ENCODE assay signal across 20 cellular contexts in the genomic region with DNA sequence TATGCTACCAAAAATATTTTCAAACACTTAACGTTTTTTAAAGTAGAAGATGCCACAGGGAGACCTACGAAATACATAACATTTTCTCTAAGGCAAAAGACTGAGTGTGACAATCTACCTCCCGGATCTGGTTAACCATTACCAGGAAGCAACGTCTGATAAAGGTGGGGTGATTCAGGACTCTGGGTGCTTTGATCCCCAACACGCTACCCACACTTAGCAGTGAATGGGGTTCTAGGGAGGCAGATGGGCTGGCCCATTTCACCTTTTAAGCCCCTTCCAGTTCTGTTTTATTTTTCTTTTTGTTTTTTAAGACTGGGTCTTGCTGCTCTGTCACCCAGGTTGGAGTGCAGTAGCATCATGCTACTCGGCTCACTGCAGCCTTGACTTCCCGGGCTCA. TPM values are rescaled to one million over a fixed set of nuclear protein-coding genes. Genes with fewer than 3 reads are reported as not detected.
DNase-seq lines count a peak whose midpoint lies in the region; ATAC-seq and TF ChIP-seq lines count a peak whose summit lies in the region.
"Had no signal": no experiment of that assay in that cellular context is flagged by ENCODE, and none has a peak within 500 bp of the region (broad histone marks: within the 10 kb centered on the region; RNA-seq: fewer than 3 reads in every experiment).

No MANE protein-coding gene starts in this region.

- POLR2A ChIA-PET in activated CD8-positive, alpha-beta T cell treated with anti-CD3 and anti-CD28 coated beads, Interleukin-2, amount 10 ng/mL, durations not matched to agents 7 days and 5 days (lab: Charles Lee), result no interaction called here
- POLR2A ChIA-PET in activated CD8-positive, alpha-beta T cell treated with anti-CD3 and anti-CD28 coated beads for 36 hours (lab: Charles Lee), result no interaction called here

- no peak overlapping the region for H4K8ac ChIP-seq in mesenchymal stem cell (ENCODE audit: low read length)

- CTCF ChIA-PET in activated CD8-positive, alpha-beta T cell treated with anti-CD3 and anti-CD28 coated beads, Interleukin-2, amount 10 ng/mL, durations not matched to agents 7 days and 5 days (lab: Charles Lee), result no interaction called here
- CTCF ChIA-PET in activated CD8-positive, alpha-beta T cell treated with anti-CD3 and anti-CD28 coated beads for 36 hours (lab: Charles Lee), result interaction anchor here (1.1 kb wide), 1 partner anchor 10 kb away, joined by 3 read pairs; no protein-coding TSS in a partner anchor

- no peak overlapping the region for H3K4me2 ChIP-seq in mesenchymal stem cell (ENCODE audit: low read length, poor library complexity, severe bottlenecking)

- peaks cover 9% of the 10 kb centered on the region for H3K4me1 ChIP-seq in mesenchymal stem cell (ENCODE audit: control insufficient read depth, insufficient read depth, low read depth, low read length)
- H3K4me1 ChIP-seq: BE2C, SJCRH30 had no signal

- no peak overlapping the region for H3K9ac ChIP-seq in mesenchymal stem cell (ENCODE audit: low read length)

- no peaks in the 10 kb centered on the region for H3K27me3 Mint-ChIP-seq in activated CD8-positive, alpha-beta T cell treated with anti-CD3 and anti-CD28 coated beads, Interleukin-2, amount 10 ng/mL, durations not matched to agents 7 days and 5 days (ENCODE audit: low read depth)
- H3K27me3 Mint-ChIP-seq in activated CD8-positive, alpha-beta T cell treated with anti-CD3 and anti-CD28 coated beads for 36 hours, result no peaks in the 10 kb centered on the region
- no peaks in the 10 kb centered on the region for H3K27me3 Mint-ChIP-seq in T-helper 17 cell

- H2BK15ac ChIP-seq in mesenchymal stem cell (ENCODE audit: low read depth, poor library complexity, severe bottlenecking), result no peak overlapping the region

- H3K36me3 ChIP-seq in mesenchymal stem cell (ENCODE audit: control insufficient read depth in 1 of 2, insufficient read depth in 2 of 2, low read depth in 1 of 2, low read length in 2 of 2), result no peaks in the 10 kb centered on the region
- H3K36me3 ChIP-seq: BE2C, SJCRH30 had no signal

- no peaks in the 10 kb centered on the region for H3K79me1 ChIP-seq in mesenchymal stem cell (replicated peaks; ENCODE audit: low read length, poor library complexity, severe bottlenecking)

- TF ChIP-seq CTCF in activated CD8-positive, alpha-beta T cell treated with anti-CD3 and anti-CD28 coated beads for 36 hours (IDR thresholded peaks at IDR 0.05), result no peak

- H3K4me3 ChIP-seq in mesenchymal stem cell (ENCODE audit: insufficient read depth in 1 of 2, low read depth in 1 of 2, low read length in 2 of 2), result no peak overlapping the region
- H3K4me3 ChIP-seq: SJCRH30 had no signal

- WGBS in mesenchymal stem cell, result 99% methylated on average over 7 of the region's 7 CpGs

- DNase-seq in activated CD8-positive, alpha-beta T cell treated with anti-CD3 and anti-CD28 coated beads, Interleukin-2, amount 10 ng/mL, durations not matched to agents 7 days and 5 days, result no peak
- DNase-seq in activated CD8-positive, alpha-beta T cell treated with anti-CD3 and anti-CD28 coated beads for 36 hours, result no peak
- DNase-seq in HT-29 (ENCODE audit: low spot score) (peak; percentile 26), T-helper 17 cell (no peak), mesenchymal stem cell (no peak), HUDEP-2 (lab: John Stamatoyannopoulos, UW; ENCODE audit: unreplicated experiment in 76 of 76) (no peak)
- DNase-seq: BE2C; DMS53; H9; NCI-H1694; NCI-H2081; NCI-H2171; NCI-H345; NCI-H524; NCI-H774; NK-92 treated with Interleukin-12 subunit alpha and Interleukin-12 subunit beta, amount 100 ng/mL, for 24 hours; SJCRH30 had no signal

- peak; percentile 65 for ATAC-seq in activated CD8-positive, alpha-beta T cell treated with anti-CD3 and anti-CD28 coated beads, Interleukin-2, amount 10 ng/mL, durations not matched to agents 7 days and 5 days
- no peak for ATAC-seq in activated CD8-positive, alpha-beta T cell treated with anti-CD3 and anti-CD28 coated beads for 36 hours
- ATAC-seq in T-helper 17 cell, result peak; percentile 49
- no peak for ATAC-seq in GM18873 (IDR thresholded peaks at IDR 0.05; ENCODE audit: low FRiP score, unreplicated experiment)
- no peak for ATAC-seq in GM21619 (IDR thresholded peaks at IDR 0.05; ENCODE audit: unreplicated experiment)

- intact Hi-C loops in activated CD8-positive, alpha-beta T cell treated with anti-CD3 and anti-CD28 coated beads for 36 hours (cut with micrococcal nuclease), result no loop called here

- H2AK5ac ChIP-seq in mesenchymal stem cell (ENCODE audit: low read length, severe bottlenecking), result peak overlapping the region; percentile 20

- H3K4me3 Mint-ChIP-seq in activated CD8-positive, alpha-beta T cell treated with anti-CD3 and anti-CD28 coated beads, Interleukin-2, amount 10 ng/mL, durations not matched to agents 7 days and 5 days, result no peak overlapping the region
- H3K4me3 Mint-ChIP-seq in activated CD8-positive, alpha-beta T cell treated with anti-CD3 and anti-CD28 coated beads for 36 hours, result no peak overlapping the region
- no peak overlapping the region for H3K4me3 Mint-ChIP-seq in T-helper 17 cell
- H3K4me3 Mint-ChIP-seq: H9, IgD-negative memory B cell had no signal

- H3K36me3 Mint-ChIP-seq in activated CD8-positive, alpha-beta T cell treated with anti-CD3 and anti-CD28 coated beads, Interleukin-2, amount 10 ng/mL, durations not matched to agents 7 days and 5 days (ENCODE audit: low read depth), result peaks cover 58% of the 10 kb centered on the region
- peaks cover 17% of the 10 kb centered on the region for H3K36me3 Mint-ChIP-seq in activated CD8-positive, alpha-beta T cell treated with anti-CD3 and anti-CD28 coated beads for 36 hours (ENCODE audit: low read depth)
- H3K36me3 Mint-ChIP-seq in T-helper 17 cell (ENCODE audit: low read depth), result peaks cover 4% of the 10 kb centered on the region

- no peak overlapping the region for H2AFZ ChIP-seq in mesenchymal stem cell (ENCODE audit: low read depth, low read length)

- H3K18ac ChIP-seq in mesenchymal stem cell (ENCODE audit: low read depth in 1 of 2, low read length in 2 of 2), result peak overlapping the region in 1 of 2 experiments; percentile 18

- no peak overlapping the region for H4K91ac ChIP-seq in mesenchymal stem cell (ENCODE audit: low read length)

- peak overlapping the region in 1 of 2 experiments; percentile 34 for H3K4ac ChIP-seq in mesenchymal stem cell (ENCODE audit: low read depth in 1 of 2, low read length in 2 of 2)

- no peak overlapping the region for H3K14ac ChIP-seq in mesenchymal stem cell (ENCODE audit: low read length in 2 of 2)

- H3K4me1 Mint-ChIP-seq in activated CD8-positive, alpha-beta T cell treated with anti-CD3 and anti-CD28 coated beads, Interleukin-2, amount 10 ng/mL, durations not matched to agents 7 days and 5 days (ENCODE audit: low read depth), result peaks cover 33% of the 10 kb centered on the region
- H3K4me1 Mint-ChIP-seq in activated CD8-positive, alpha-beta T cell treated with anti-CD3 and anti-CD28 coated beads for 36 hours (ENCODE audit: low read depth), result peaks cover 15% of the 10 kb centered on the region
- peaks cover 14% of the 10 kb centered on the region for H3K4me1 Mint-ChIP-seq in T-helper 17 cell
- H3K4me1 Mint-ChIP-seq: IgD-negative memory B cell had no signal

- H3K9me3 Mint-ChIP-seq in activated CD8-positive, alpha-beta T cell treated with anti-CD3 and anti-CD28 coated beads, Interleukin-2, amount 10 ng/mL, durations not matched to agents 7 days and 5 days (ENCODE audit: insufficient read depth), result no peaks in the 10 kb centered on the region
- no peaks in the 10 kb centered on the region for H3K9me3 Mint-ChIP-seq in activated CD8-positive, alpha-beta T cell treated with anti-CD3 and anti-CD28 coated beads for 36 hours
- H3K9me3 Mint-ChIP-seq: IgD-negative memory B cell had no signal

- no peak overlapping the region for H2BK120ac ChIP-seq in mesenchymal stem cell (ENCODE audit: low read depth, low read length)

- no peak overlapping the region for H3K27ac ChIP-seq in mesenchymal stem cell (ENCODE audit: low read length, poor library complexity, severe bottlenecking)
- H3K27ac ChIP-seq: SJCRH30 had no signal

- H2BK12ac ChIP-seq in mesenchymal stem cell (ENCODE audit: low read length in 2 of 2), result peak overlapping the region; percentile 73 to 75

- H3K27ac Mint-ChIP-seq in activated CD8-positive, alpha-beta T cell treated with anti-CD3 and anti-CD28 coated beads, Interleukin-2, amount 10 ng/mL, durations not matched to agents 7 days and 5 days, result peak overlapping the region; percentile 46
- no peak overlapping the region for H3K27ac Mint-ChIP-seq in activated CD8-positive, alpha-beta T cell treated with anti-CD3 and anti-CD28 coated beads for 36 hours
- H3K27ac Mint-ChIP-seq in T-helper 17 cell, result no peak overlapping the region
- H3K27ac Mint-ChIP-seq: H9, IgD-negative memory B cell had no signal

- no peaks in the 10 kb centered on the region for H3K9me3 ChIP-seq in T-helper 17 cell (ENCODE audit: control insufficient read depth, low read length, poor library complexity, severe bottlenecking)
- H3K9me3 ChIP-seq in mesenchymal stem cell (ENCODE audit: control insufficient read depth, low read length), result no peaks in the 10 kb centered on the region
- H3K9me3 ChIP-seq: BE2C, SJCRH30 had no signal

- no peak overlapping the region for H3K23ac ChIP-seq in mesenchymal stem cell (ENCODE audit: low read length in 2 of 2)

- no peaks in the 10 kb centered on the region for H3K27me3 ChIP-seq in mesenchymal stem cell (ENCODE audit: control insufficient read depth in 1 of 2, insufficient read depth in 1 of 2, low read length in 2 of 2)
- H3K27me3 ChIP-seq: BE2C, SJCRH30 had no signal

- H2BK5ac ChIP-seq in mesenchymal stem cell (ENCODE audit: low read depth, low read length, poor library complexity, severe bottlenecking), result no peak overlapping the region

RNA-seq across cellular contexts. Expression of a gene that starts 39.5 kb away (rescaled TPM):
- 10 to 100 TPM; 56.5 to 59.4 TPM for total RNA-seq in activated CD8-positive, alpha-beta T cell treated with anti-CD3 and anti-CD28 coated beads, Interleukin-2, amount 10 ng/mL, durations not matched to agents 7 days and 5 days
- total RNA-seq in activated CD8-positive, alpha-beta T cell treated with anti-CD3 and anti-CD28 coated beads for 36 hours, result 10 to 100 TPM; 29.3 to 30.4 TPM
- total RNA-seq in HT-29 (2014; rRNA removed; shearing (Covaris generic)), result 0.21 and 0.28 TPM in 2 replicates
- 10 to 100 TPM; 41.4 to 63.7 TPM for total RNA-seq in T-helper 17 cell
- 5.5 TPM for polyA plus RNA-seq in mesenchymal stem cell (2013, experiment 1 of 2)
- polyA plus RNA-seq in mesenchymal stem cell (2013, experiment 2 of 2), result 6.2 TPM

Comparison
In these comparisons a context has a peak if more than half of its experiments do, and no peak if none do; other contexts are left out.
1. ATAC-seq: peak in activated CD8-positive, alpha-beta T cell treated with anti-CD3 and anti-CD28 coated beads, Interleukin-2, amount 10 ng/mL, durations not matched to agents 7 days and 5 days (single experiment) and T-helper 17 cell (single experiment); none in activated CD8-positive, alpha-beta T cell treated with anti-CD3 and anti-CD28 coated beads for 36 hours (single experiment), GM18873 (single experiment) and GM21619 (single experiment).
2. RNA of a gene that starts 39.5 kb away (total RNA-seq): 41.4 to 63.7 TPM in T-helper 17 cell, 56.5 to 59.4 TPM in activated CD8-positive, alpha-beta T cell treated with anti-CD3 and anti-CD28 coated beads, Interleukin-2, amount 10 ng/mL, durations not matched to agents 7 days and 5 days and 29.3 to 30.4 TPM in activated CD8-positive, alpha-beta T cell treated with anti-CD3 and anti-CD28 coated beads for 36 hours; 0.21 to 0.28 TPM in HT-29; every median in the first group is over 10 times any median in the second.